Comparison of ENCODE assay signal across 28 cellular contexts in the genomic region with DNA sequence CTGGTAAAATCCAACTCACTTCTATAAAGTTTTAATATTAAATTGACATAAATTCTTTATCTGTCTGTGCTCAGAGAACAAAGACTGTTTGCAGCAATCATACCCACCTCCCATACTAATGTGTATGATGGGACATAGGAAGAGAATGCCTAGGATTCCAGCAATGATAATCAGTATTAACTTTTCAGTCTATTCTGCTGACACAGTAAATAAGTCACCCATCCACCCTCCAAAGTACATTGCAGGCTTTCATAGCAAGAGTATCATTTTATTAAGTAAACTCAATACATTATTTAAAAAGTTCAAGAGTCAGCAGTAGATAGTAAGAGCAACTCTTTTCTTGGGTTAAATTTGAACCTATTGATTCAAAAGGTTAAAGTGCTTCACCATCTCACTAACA. TPM values are rescaled to one million over a fixed set of nuclear protein-coding genes. Genes with fewer than 3 reads are reported as not detected.
DNase-seq lines count a peak whose midpoint lies in the region; ATAC-seq, FAIRE-seq and TF ChIP-seq lines count a peak whose summit lies in the region.
"Had no signal": no experiment of that assay in that cellular context is flagged by ENCODE, and none has a peak within 500 bp of the region (broad histone marks: within the 10 kb centered on the region; RNA-seq: fewer than 3 reads in every experiment).

No MANE protein-coding gene starts in this region.

- peaks cover 14% of the 10 kb centered on the region for H3K4me1 ChIP-seq in HepG2 (ENCODE audit: insufficient read depth, low read length)
- H3K4me1 ChIP-seq in right lobe of liver, result no peaks in the 10 kb centered on the region
- H3K4me1 ChIP-seq in Loucy (ENCODE audit: insufficient read depth, low read length, poor library complexity, severe bottlenecking), result peaks cover 26% of the 10 kb centered on the region
- peaks cover 15% of the 10 kb centered on the region for H3K4me1 ChIP-seq in CD8-positive, alpha-beta T cell (ENCODE audit: insufficient read depth, low read length)
- H3K4me1 ChIP-seq: BE2C had no signal

- no peaks in the 10 kb centered on the region for H3K27me3 Mint-ChIP-seq in CD8-positive, alpha-beta T cell (ENCODE audit: low read depth)
- H3K27me3 Mint-ChIP-seq: CD4-positive, alpha-beta T cell had no signal

- H2AFZ ChIP-seq in HepG2 (ENCODE audit: low read length), result no peak overlapping the region
- H2AFZ ChIP-seq in Loucy (ENCODE audit: low read length), result no peak overlapping the region
- H2AFZ ChIP-seq: GM23248 had no signal

- in situ Hi-C loops in HepG2 (cut with HindIII; ENCODE audit: extremely low pct_ligation_motif_present, low pct_unique_long_range_greater_than_20kb), result no loop called here

- H3K4me3 ChIP-seq in HepG2 (replicated peaks in 1 of 3; ENCODE audit: insufficient read depth in 1 of 3, low read depth in 2 of 3, low read length in 3 of 3) (no peak overlapping the region), right lobe of liver (no peak overlapping the region), Loucy (ENCODE audit: low read length, poor library complexity, severe bottlenecking) (no peak overlapping the region)
- no peak overlapping the region for H3K4me3 ChIP-seq in CD8-positive, alpha-beta T cell (ENCODE audit: low read depth, low read length)
- H3K4me3 ChIP-seq: BLaER1 treated with 17β-estradiol and CSF1 and Interleukin-3, amounts not matched to agents 10 nM and 100 nM; GM12878; GM23248 had no signal

- peaks cover 38% of the 10 kb centered on the region for H3K4me1 Mint-ChIP-seq in CD8-positive, alpha-beta T cell (ENCODE audit: low read depth)
- H3K4me1 Mint-ChIP-seq: CD14-positive monocyte had no signal

- POLR2A ChIA-PET in HepG2 (lab: Yijun Ruan, JAX), result interaction anchor here (1.7 kb wide), 1 partner anchor 23 kb away, joined by 7 read pairs; a partner anchor contains a TSS
- POLR2A ChIA-PET in CD8-positive, alpha-beta T cell (lab: Charles Lee), result interaction anchor here (0.6 to 1.4 kb wide), 2 partner anchors 9 to 759 kb away, joined by 3 read pairs; a partner anchor contains a TSS

- DNase-seq in HepG2 (ENCODE audit: low spot score) (no peak), right lobe of liver (no peak), NCI-H2107 treated with DMSO at 0.1 percent for 48 hours (lab: John Stamatoyannopoulos, UW; ENCODE audit: unreplicated experiment) (no peak), HCEC 1CT (no peak), OCI-M2 (lab: John Stamatoyannopoulos, UW; ENCODE audit: unreplicated experiment) (no peak)
- no peak for DNase-seq in CD8-positive, alpha-beta T cell
- DNase-seq: ACHN; AML-193; BE2C; Caco-2; CD4-positive, alpha-beta T cell; DMS 273 treated with DMSO at 0.1 percent for 48 hours; DMS79; EL; GDM1; GM23248; H7; HFFc6 had no signal

- H3K27me3 ChIP-seq in HepG2 (ENCODE audit: control insufficient read depth in 1 of 2, insufficient read depth in 2 of 2, low read length in 2 of 2) (no peaks in the 10 kb centered on the region), right lobe of liver (no peaks in the 10 kb centered on the region), Loucy (ENCODE audit: insufficient read depth, low read length, poor library complexity, severe bottlenecking) (no peaks in the 10 kb centered on the region)
- H3K27me3 ChIP-seq in CD8-positive, alpha-beta T cell (ENCODE audit: insufficient read depth, low read length), result no peaks in the 10 kb centered on the region
- H3K27me3 ChIP-seq: BE2C; BLaER1 treated with 17β-estradiol and CSF1 and Interleukin-3, amounts not matched to agents 10 nM and 100 nM had no signal

- no peaks in the 10 kb centered on the region for H3K9me3 ChIP-seq in HepG2 (ENCODE audit: low read length)
- H3K9me3 ChIP-seq in right lobe of liver, result no peaks in the 10 kb centered on the region
- no peaks in the 10 kb centered on the region for H3K9me3 ChIP-seq in Loucy (ENCODE audit: insufficient read depth, low read depth, low read length)
- no peaks in the 10 kb centered on the region for H3K9me3 ChIP-seq in CD8-positive, alpha-beta T cell (ENCODE audit: low read length)
- H3K9me3 ChIP-seq: BE2C; BLaER1 treated with 17β-estradiol and CSF1 and Interleukin-3, amounts not matched to agents 10 nM and 100 nM; Caco-2 had no signal

- H3K36me3 ChIP-seq in HepG2 (replicated peaks in 1 of 2; ENCODE audit: control insufficient read depth in 1 of 2, insufficient read depth in 2 of 2, low read length in 2 of 2), result peaks cover 14 to 78% of the 10 kb centered on the region in 2 experiments
- peaks cover 0 to 62% (median 1%) of the 10 kb centered on the region in 4 donors for H3K36me3 ChIP-seq in right lobe of liver
- peaks cover 31% of the 10 kb centered on the region for H3K36me3 ChIP-seq in Loucy (ENCODE audit: insufficient read depth, low read length)
- H3K36me3 ChIP-seq in CD8-positive, alpha-beta T cell (ENCODE audit: insufficient read depth, low read length), result peaks cover 45% of the 10 kb centered on the region

- H3K4me3 Mint-ChIP-seq in CD8-positive, alpha-beta T cell, result no peak overlapping the region
- H3K4me3 Mint-ChIP-seq: CD14-positive monocyte; CD4-positive, alpha-beta T cell; HFFc6 had no signal

- CTCF ChIA-PET in HepG2 (lab: Yijun Ruan, JAX; ENCODE audit: low intra/inter-chr PET ratio, low total read pairs), result no interaction called here
- CTCF ChIA-PET in CD8-positive, alpha-beta T cell (lab: Charles Lee), result interaction anchor here (0.7 kb wide), 1 partner anchor 622 kb away, joined by 4 read pairs; no protein-coding TSS in a partner anchor

- H3K4me2 ChIP-seq in HepG2 (ENCODE audit: low read depth, low read length), result no peak overlapping the region
- H3K4me2 ChIP-seq in Loucy (ENCODE audit: low read depth, low read length, poor library complexity, severe bottlenecking), result peak overlapping the region; percentile 20
- H3K4me2 ChIP-seq: BLaER1 treated with 17β-estradiol and CSF1 and Interleukin-3, amounts not matched to agents 10 nM and 100 nM had no signal

- no peaks in the 10 kb centered on the region; the same call in 1 of the 2 replicates for H4K20me1 ChIP-seq in HepG2 (ENCODE audit: insufficient read depth, low read length)
- no peaks in the 10 kb centered on the region for H4K20me1 ChIP-seq in Loucy (ENCODE audit: insufficient read depth, low read length, poor library complexity, severe bottlenecking)

- no peak for FAIRE-seq in HepG2 (lab: Jason Lieb, UNC)
- peak; percentile 11 for FAIRE-seq in TTC549 (lab: Jason Lieb, UNC)
- FAIRE-seq: A204.1, GM12878, GM19239, H1 had no signal

- H3K9ac ChIP-seq in HepG2 (ENCODE audit: insufficient read depth, low read depth, low read length) (no peak overlapping the region), Loucy (ENCODE audit: low read depth, low read length, poor library complexity, severe bottlenecking) (no peak overlapping the region)
- H3K9ac ChIP-seq: BLaER1 treated with 17β-estradiol and CSF1 and Interleukin-3, amounts not matched to agents 10 nM and 100 nM; GM23248 had no signal

- H3K27ac Mint-ChIP-seq in CD8-positive, alpha-beta T cell, result no peak overlapping the region
- H3K27ac Mint-ChIP-seq: CD4-positive, alpha-beta T cell; HFFc6 had no signal

- intact Hi-C loops in HepG2 (cut with micrococcal nuclease; ENCODE audit: unreplicated experiment) (no loop called here), right lobe of liver (cut with DNase I) (no loop called here)
- intact Hi-C loops in CD8-positive, alpha-beta T cell (cut with DNase I, micrococcal nuclease), result loop anchor here in 1 of 2 experiments (10.0 kb wide), 1 partner anchor 63 kb away; no protein-coding TSS in a partner anchor

- H3K27ac ChIP-seq in HepG2 (ENCODE audit: extremely low read length, insufficient read depth, low read length) (no peak overlapping the region), right lobe of liver (no peak overlapping the region)
- H3K27ac ChIP-seq in CD8-positive, alpha-beta T cell (ENCODE audit: low read depth, low read length), result no peak overlapping the region
- H3K27ac ChIP-seq: 22Rv1; BLaER1 treated with 17β-estradiol and CSF1 and Interleukin-3, amounts not matched to agents 10 nM and 100 nM; GM23248 had no signal

- H3K9me3 Mint-ChIP-seq in CD8-positive, alpha-beta T cell, result no peaks in the 10 kb centered on the region
- H3K9me3 Mint-ChIP-seq: CD14-positive monocyte; CD4-positive, alpha-beta T cell; HFFc6 had no signal

- no peaks in the 10 kb centered on the region; the same call in 1 of the 2 replicates for H3F3A ChIP-seq in Loucy (ENCODE audit: low read depth)

- TF ChIP-seq CTCF in HepG2 (CRISPR knock-in tag; IDR thresholded peaks at IDR 0.05) (no peak), right lobe of liver (IDR thresholded peaks at IDR 0.05) (no peak), Loucy (conservative IDR thresholded peaks at IDR 0.05; ENCODE audit: low read length) (no peak)
- no peak for TF ChIP-seq CTCF in CD8-positive, alpha-beta T cell (IDR thresholded peaks at IDR 0.05)

- peaks cover 10% of the 10 kb centered on the region for H3K79me2 ChIP-seq in HepG2 (ENCODE audit: insufficient read depth, low read length)
- H3K79me2 ChIP-seq in Loucy (ENCODE audit: insufficient read depth, low read length), result peaks cover 34% of the 10 kb centered on the region

- no peak for TF ChIP-seq EP300 in HepG2 (IDR thresholded peaks at IDR 0.05; ENCODE audit: low read depth in 2 of 2, low read length in 2 of 2)
- no peak for TF ChIP-seq EP300 in HepG2 (CRISPR knock-in tag; IDR thresholded peaks at IDR 0.05; ENCODE audit: borderline replicate concordance)

- TF ChIP-seq RAD21 in HepG2 (CRISPR knock-in tag; IDR thresholded peaks at IDR 0.05), result no peak

- H3K36me3 Mint-ChIP-seq in CD8-positive, alpha-beta T cell, result peaks cover 67% of the 10 kb centered on the region

- no TSS peak for BruUV-seq in HepG2 (replicated peaks; lab: Mats Ljungman, UMichigan)

- no peak for ATAC-seq in HepG2
- no peak for ATAC-seq in right lobe of liver
- ATAC-seq in CD8-positive, alpha-beta T cell, result no peak
- ATAC-seq: GM12878, HCT116 had no signal

- no peaks in the 10 kb centered on the region for H3K9me2 ChIP-seq in Loucy (replicated peaks; ENCODE audit: low read depth, low read length)

- no peak for TF ChIP-seq POLR2A in HepG2 (IDR thresholded peaks at IDR 0.05; ENCODE audit: insufficient read depth in 1 of 2, low read depth in 2 of 2, low read length in 2 of 2)
- no peak for TF ChIP-seq POLR2A in right lobe of liver (IDR thresholded peaks at IDR 0.05)

RNA-seq across cellular contexts. Expression of a gene that starts 8.8 kb away (rescaled TPM):
- total RNA-seq in HepG2 (2016; rRNA removed; fragmentation: Illumina TruSeq; extraction: Trizol) (73.0 and 105 TPM in 2 replicates), right lobe of liver (10 to 100 TPM; 16.6 to 37.7 (median 24.7) TPM)
- 20.7 and 28.7 TPM in 2 replicates for total RNA-seq in HepG2 (2016; cell fraction: cytosol; rRNA removed; fragmentation: Illumina TruSeq; extraction: Trizol; ENCODE audit: low read depth)
- total RNA-seq in HepG2 (2016; cell fraction: insoluble cytoplasmic fraction; rRNA removed; fragmentation: Illumina TruSeq; extraction: Trizol), result 75.9 and 117 TPM in 2 replicates
- total RNA-seq in HepG2 (2016; cell fraction: membrane; rRNA removed; fragmentation: Illumina TruSeq; extraction: Trizol), result 40.3 and 46.0 TPM in 2 replicates
- total RNA-seq in HepG2 (2016; cell fraction: nucleus; rRNA removed; fragmentation: Illumina TruSeq; extraction: Trizol), result 53.9 and 58.5 TPM in 2 replicates
- 29.5 and 34.7 TPM in 2 replicates for polyA plus RNA-seq in HepG2 (2011; rRNA removed)
- polyA plus RNA-seq in HepG2 (2011; cell fraction: cytosol; rRNA removed), result 33.1 and 35.4 TPM in 2 replicates
- polyA plus RNA-seq in HepG2 (2011; cell fraction: nucleus; rRNA removed), result 17.2 and 19.6 TPM in 2 replicates
- 66.2 and 93.3 TPM in 2 replicates for polyA plus RNA-seq in HepG2 (2012)
- polyA plus RNA-seq in HepG2 (2016; cell fraction: cytosol; fragmentation: Illumina TruSeq; extraction: Trizol; ENCODE audit: low read depth), result 25.6 and 27.5 TPM in 2 replicates
- polyA plus RNA-seq in HepG2 (2016; cell fraction: insoluble cytoplasmic fraction; fragmentation: Illumina TruSeq; extraction: Trizol; ENCODE audit: low read depth), result 124 and 129 TPM in 2 replicates
- polyA plus RNA-seq in HepG2 (2016; cell fraction: membrane; fragmentation: Illumina TruSeq; extraction: Trizol; ENCODE audit: low read depth), result 42.1 and 46.7 TPM in 2 replicates
- polyA plus RNA-seq in HepG2 (2016; cell fraction: nucleus; fragmentation: Illumina TruSeq; extraction: Trizol; ENCODE audit: insufficient read depth, low read depth), result 66.9 and 70.6 TPM in 2 replicates
- polyA minus RNA-seq in HepG2 (2011; rRNA and poly(A)+ RNA removed; ENCODE audit: low replicate concordance), result 14.6 and 22.5 TPM in 2 replicates
- polyA minus RNA-seq in HepG2 (2011; cell fraction: cytosol; rRNA and poly(A)+ RNA removed), result 9.6 and 17.9 TPM in 2 replicates
- 50.9 and 51.7 TPM in 2 replicates for polyA minus RNA-seq in HepG2 (2011; cell fraction: nucleus; rRNA and poly(A)+ RNA removed)
- 100 to 1,000 TPM; 243 to 267 TPM for total RNA-seq in CD8-positive, alpha-beta T cell

RNA-seq across cellular contexts. Expression of a gene that starts 23.6 kb away (rescaled TPM):
- 138 and 153 TPM in 2 replicates for total RNA-seq in HepG2 (2016; rRNA removed; fragmentation: Illumina TruSeq; extraction: Trizol)
- 69.4 and 87.9 TPM in 2 replicates for total RNA-seq in HepG2 (2016; cell fraction: cytosol; rRNA removed; fragmentation: Illumina TruSeq; extraction: Trizol; ENCODE audit: low read depth)
- total RNA-seq in HepG2 (2016; cell fraction: insoluble cytoplasmic fraction; rRNA removed; fragmentation: Illumina TruSeq; extraction: Trizol), result 150 and 155 TPM in 2 replicates
- total RNA-seq in HepG2 (2016; cell fraction: membrane; rRNA removed; fragmentation: Illumina TruSeq; extraction: Trizol), result 161 and 181 TPM in 2 replicates
- total RNA-seq in HepG2 (2016; cell fraction: nucleus; rRNA removed; fragmentation: Illumina TruSeq; extraction: Trizol), result 122 and 141 TPM in 2 replicates
- 298 and 376 TPM in 2 replicates for polyA plus RNA-seq in HepG2 (2011; rRNA removed)
- polyA plus RNA-seq in HepG2 (2011; cell fraction: cytosol; rRNA removed), result 138 and 172 TPM in 2 replicates
- polyA plus RNA-seq in HepG2 (2011; cell fraction: nucleus; rRNA removed), result 48.3 and 58.7 TPM in 2 replicates
- 275 and 344 TPM in 2 replicates for polyA plus RNA-seq in HepG2 (2012)
- polyA plus RNA-seq in HepG2 (2016; cell fraction: cytosol; fragmentation: Illumina TruSeq; extraction: Trizol; ENCODE audit: low read depth), result 107 and 127 TPM in 2 replicates
- polyA plus RNA-seq in HepG2 (2016; cell fraction: insoluble cytoplasmic fraction; fragmentation: Illumina TruSeq; extraction: Trizol; ENCODE audit: low read depth), result 138 and 146 TPM in 2 replicates
- 182 and 204 TPM in 2 replicates for polyA plus RNA-seq in HepG2 (2016; cell fraction: membrane; fragmentation: Illumina TruSeq; extraction: Trizol; ENCODE audit: low read depth)
- polyA plus RNA-seq in HepG2 (2016; cell fraction: nucleus; fragmentation: Illumina TruSeq; extraction: Trizol; ENCODE audit: insufficient read depth, low read depth), result 192 and 196 TPM in 2 replicates
- 29.6 and 82.1 TPM in 2 replicates for polyA minus RNA-seq in HepG2 (2011; rRNA and poly(A)+ RNA removed; ENCODE audit: low replicate concordance)
- 136 and 144 TPM in 2 replicates for polyA minus RNA-seq in HepG2 (2011; cell fraction: cytosol; rRNA and poly(A)+ RNA removed)
- 77.8 and 97.8 TPM in 2 replicates for polyA minus RNA-seq in HepG2 (2011; cell fraction: nucleus; rRNA and poly(A)+ RNA removed)
- 10 to 100 TPM; 33.0 to 59.2 (median 42.7) TPM for total RNA-seq in right lobe of liver
- 100 to 1,000 TPM; 165 to 166 TPM for total RNA-seq in CD8-positive, alpha-beta T cell
